ENCODE assay signal across 1 cellular context in the genomic region with DNA sequence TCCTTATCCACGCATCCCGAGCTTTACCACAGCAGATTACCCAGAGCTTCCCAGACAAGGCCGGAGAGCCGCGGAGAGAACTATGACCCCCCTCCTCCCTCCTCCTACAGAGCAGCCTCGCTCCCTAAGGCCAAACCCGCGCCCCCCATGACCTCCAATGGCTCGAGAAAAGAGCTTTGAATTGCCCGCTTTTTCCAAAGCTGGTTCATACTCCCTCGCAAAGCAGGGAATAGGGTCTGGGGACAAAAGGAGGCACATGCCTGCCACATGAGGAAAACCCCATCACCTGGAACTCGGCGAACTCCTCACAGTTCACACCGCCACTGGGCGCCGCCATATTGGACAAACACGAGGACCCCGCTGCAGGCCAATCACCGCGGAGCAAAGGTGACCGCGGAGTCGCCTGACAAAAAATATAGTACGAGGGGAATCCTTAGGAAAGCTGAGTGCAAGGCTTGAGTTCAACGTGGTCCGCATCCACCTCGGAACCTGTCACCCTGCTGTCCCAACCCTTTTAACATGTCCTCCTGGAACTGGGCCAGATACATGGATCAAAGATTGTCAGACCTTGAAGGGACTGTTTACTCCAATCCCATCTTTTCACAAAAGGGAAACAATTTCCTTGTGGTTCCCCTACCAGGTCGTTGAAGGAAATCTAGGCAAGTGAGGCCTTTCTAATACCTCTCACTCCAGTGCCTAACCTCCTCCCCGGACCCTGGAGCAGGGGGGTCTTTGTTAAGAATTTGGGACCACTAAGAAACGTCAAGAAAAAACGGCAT.
TF ChIP-seq lines count a peak whose summit lies in the region.

A gene (minus strand): TSS at position 344 of the 779 bp plus-strand sequence. CDS start 7 bp downstream, at position 337.

TF ChIP-seq in HepG2, 621 proteins besides CTCF, POLR2A, EP300 and RAD21 (continued from another document and continues in another):
- 0 out of 2 replicates have a peak, but pooled peaks have one; percentile 56 for TF ChIP-seq TEAD2 (CRISPR knock-in tag; IDR thresholded peaks at IDR 0.05)
- TF ChIP-seq, protein P1, sequence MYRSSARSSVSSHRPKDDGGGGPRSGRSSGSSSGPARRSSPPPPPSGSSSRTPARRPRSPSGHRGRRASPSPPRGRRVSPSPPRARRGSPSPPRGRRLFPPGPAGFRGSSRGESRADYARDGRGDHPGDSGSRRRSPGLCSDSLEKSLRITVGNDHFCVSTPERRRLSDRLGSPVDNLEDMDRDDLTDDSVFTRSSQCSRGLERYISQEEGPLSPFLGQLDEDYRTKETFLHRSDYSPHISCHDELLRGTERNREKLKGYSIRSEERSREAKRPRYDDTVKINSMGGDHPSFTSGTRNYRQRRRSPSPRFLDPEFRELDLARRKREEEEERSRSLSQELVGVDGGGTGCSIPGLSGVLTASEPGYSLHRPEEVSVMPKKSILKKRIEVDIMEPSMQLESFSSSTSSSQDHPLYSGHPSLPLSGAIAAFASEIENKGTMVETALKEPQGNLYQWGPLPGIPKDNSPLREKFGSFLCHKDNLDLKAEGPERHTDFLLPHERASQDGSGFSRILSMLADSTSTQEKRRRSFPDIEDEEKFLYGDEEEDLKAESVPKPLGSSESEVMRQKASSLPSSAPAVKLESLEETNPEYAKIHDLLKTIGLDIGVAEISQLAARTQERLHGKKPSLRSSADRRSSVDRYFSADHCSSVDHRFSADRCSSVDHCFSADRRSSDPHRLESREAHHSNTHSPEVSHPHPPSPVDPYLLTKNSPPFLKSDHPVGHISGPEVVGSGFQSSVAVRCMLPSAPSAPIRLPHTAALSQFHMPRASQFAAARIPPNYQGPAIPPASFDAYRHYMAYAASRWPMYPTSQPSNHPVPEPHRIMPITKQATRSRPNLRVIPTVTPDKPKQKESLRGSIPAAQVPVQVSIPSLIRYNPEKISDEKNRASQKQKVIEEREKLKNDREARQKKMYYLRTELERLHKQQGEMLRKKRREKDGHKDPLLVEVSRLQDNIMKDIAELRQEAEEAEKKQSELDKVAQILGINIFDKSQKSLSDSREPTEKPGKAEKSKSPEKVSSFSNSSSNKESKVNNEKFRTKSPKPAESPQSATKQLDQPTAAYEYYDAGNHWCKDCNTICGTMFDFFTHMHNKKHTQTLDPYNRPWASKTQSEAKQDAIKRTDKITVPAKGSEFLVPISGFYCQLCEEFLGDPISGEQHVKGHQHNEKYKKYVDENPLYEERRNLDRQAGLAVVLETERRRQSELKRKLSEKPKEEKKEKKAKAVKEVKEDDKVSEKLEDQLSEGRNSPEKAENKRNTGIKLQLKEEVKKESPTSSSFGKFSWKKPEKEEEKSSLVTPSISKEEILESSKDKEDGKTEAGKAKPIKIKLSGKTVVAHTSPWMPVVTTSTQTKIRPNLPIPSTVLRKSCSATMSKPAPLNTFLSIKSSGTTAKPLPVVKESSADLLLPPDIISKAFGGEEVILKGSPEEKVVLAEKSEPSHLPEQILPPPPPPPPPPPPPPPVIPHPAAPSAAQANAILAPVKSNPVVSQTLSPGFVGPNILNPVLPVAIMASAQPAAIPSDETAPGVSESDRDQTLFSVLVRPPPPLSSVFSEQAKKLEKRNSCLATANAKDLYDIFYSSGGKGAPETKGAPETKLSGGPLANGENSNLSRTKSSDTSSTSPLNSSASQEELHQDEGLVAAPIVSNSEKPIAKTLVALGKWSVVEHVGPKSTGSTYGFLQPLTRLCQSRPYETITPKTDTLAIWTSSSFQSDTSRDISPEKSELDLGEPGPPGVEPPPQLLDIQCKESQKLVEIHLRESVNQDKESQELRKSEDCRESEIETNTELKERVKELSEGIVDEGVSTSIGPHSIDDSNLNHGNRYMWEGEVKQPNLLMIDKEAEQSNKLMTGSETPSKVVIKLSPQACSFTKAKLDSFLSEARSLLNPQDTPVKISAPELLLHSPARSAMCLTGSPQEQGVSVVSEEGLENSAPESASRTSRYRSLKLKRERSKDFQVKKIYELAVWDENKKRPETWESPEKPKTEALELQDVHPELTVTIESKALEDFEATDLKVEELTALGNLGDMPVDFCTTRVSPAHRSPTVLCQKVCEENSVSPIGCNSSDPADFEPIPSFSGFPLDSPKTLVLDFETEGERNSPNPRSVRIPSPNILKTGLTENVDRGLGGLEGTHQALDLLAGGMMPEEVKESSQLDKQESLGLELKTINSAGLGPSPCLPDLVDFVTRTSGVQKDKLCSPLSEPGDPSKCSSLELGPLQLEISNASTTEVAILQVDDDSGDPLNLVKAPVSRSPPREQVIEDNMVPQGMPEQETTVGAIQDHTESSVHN (CRISPR knock-in tag; IDR thresholded peaks at IDR 0.05): no peak; the same call in 1 of the 2 replicates
- TF ChIP-seq, protein P2, sequence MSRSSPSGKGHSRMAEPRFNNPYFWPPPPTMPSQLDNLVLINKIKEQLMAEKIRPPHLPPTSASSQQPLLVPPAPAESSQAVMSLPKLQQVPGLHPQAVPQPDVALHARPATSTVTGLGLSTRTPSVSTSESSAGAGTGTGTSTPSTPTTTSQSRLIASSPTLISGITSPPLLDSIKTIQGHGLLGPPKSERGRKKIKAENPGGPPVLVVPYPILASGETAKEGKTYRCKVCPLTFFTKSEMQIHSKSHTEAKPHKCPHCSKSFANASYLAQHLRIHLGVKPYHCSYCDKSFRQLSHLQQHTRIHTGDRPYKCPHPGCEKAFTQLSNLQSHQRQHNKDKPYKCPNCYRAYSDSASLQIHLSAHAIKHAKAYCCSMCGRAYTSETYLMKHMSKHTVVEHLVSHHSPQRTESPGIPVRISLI (CRISPR knock-in tag; IDR thresholded peaks at IDR 0.05; ENCODE audit: borderline replicate concordance): peak; percentile 55; the same call in 1 of the 2 replicates
- TF ChIP-seq, protein P3, sequence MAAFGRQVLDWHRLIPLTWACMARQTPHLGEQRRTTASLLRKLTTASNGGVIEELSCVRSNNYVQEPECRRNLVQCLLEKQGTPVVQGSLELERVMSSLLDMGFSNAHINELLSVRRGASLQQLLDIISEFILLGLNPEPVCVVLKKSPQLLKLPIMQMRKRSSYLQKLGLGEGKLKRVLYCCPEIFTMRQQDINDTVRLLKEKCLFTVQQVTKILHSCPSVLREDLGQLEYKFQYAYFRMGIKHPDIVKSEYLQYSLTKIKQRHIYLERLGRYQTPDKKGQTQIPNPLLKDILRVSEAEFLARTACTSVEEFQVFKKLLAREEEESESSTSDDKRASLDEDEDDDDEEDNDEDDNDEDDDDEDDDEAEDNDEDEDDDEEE (CRISPR knock-in tag; IDR thresholded peaks at IDR 0.05): peak; percentile 81; the same call in 1 of the 2 replicates
- peak; percentile 92 for TF ChIP-seq TARDBP (CRISPR knock-in tag; IDR thresholded peaks at IDR 0.05)
- no peak; the same call in 1 of the 2 replicates for TF ChIP-seq FOXJ3 (CRISPR knock-in tag; IDR thresholded peaks at IDR 0.05; ENCODE audit: borderline replicate concordance)
- TF ChIP-seq, protein P4, sequence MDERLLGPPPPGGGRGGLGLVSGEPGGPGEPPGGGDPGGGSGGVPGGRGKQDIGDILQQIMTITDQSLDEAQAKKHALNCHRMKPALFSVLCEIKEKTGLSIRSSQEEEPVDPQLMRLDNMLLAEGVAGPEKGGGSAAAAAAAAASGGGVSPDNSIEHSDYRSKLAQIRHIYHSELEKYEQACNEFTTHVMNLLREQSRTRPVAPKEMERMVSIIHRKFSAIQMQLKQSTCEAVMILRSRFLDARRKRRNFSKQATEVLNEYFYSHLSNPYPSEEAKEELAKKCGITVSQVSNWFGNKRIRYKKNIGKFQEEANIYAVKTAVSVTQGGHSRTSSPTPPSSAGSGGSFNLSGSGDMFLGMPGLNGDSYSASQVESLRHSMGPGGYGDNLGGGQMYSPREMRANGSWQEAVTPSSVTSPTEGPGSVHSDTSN (CRISPR knock-in tag; IDR thresholded peaks at IDR 0.05): no peak
- peak; percentile 19; the same call in 1 of the 2 replicates for TF ChIP-seq SMAD3 (CRISPR knock-in tag; IDR thresholded peaks at IDR 0.05)
- TF ChIP-seq ZNF558 (CRISPR knock-in tag; IDR thresholded peaks at IDR 0.05; ENCODE audit: borderline replicate concordance): peak; percentile 72; the same call in 1 of the 2 replicates
- TF ChIP-seq, protein P5, sequence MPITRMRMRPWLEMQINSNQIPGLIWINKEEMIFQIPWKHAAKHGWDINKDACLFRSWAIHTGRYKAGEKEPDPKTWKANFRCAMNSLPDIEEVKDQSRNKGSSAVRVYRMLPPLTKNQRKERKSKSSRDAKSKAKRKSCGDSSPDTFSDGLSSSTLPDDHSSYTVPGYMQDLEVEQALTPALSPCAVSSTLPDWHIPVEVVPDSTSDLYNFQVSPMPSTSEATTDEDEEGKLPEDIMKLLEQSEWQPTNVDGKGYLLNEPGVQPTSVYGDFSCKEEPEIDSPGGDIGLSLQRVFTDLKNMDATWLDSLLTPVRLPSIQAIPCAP (CRISPR knock-in tag; IDR thresholded peaks at IDR 0.05; ENCODE audit: low read depth): no peak; the same call in 1 of the 2 replicates
- TF ChIP-seq ZNF441 (CRISPR knock-in tag; IDR thresholded peaks at IDR 0.05; ENCODE audit: borderline replicate concordance): peak; percentile 75; the same call in 1 of the 2 replicates
- TF ChIP-seq ZNF891 (CRISPR knock-in tag; IDR thresholded peaks at IDR 0.05): peak; percentile 87; the same call in 1 of the 2 replicates
- TF ChIP-seq ZNF44 (CRISPR knock-in tag; IDR thresholded peaks at IDR 0.05): no peak
- TF ChIP-seq, protein P6, sequence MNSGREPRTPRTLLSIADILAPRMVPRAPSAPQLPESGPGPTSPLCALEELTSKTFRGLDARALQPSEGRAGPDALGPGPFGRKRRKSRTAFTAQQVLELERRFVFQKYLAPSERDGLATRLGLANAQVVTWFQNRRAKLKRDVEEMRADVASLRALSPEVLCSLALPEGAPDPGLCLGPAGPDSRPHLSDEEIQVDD (CRISPR knock-in tag; IDR thresholded peaks at IDR 0.05; ENCODE audit: borderline replicate concordance): peak; percentile 65; the same call in 1 of the 2 replicates
- no peak for TF ChIP-seq TCF12 (IDR thresholded peaks at IDR 0.05)
- TF ChIP-seq TCF12 (CRISPR knock-in tag; IDR thresholded peaks at IDR 0.05): 0 out of 2 replicates have a peak, but pooled peaks have one; percentile 42
- TF ChIP-seq ZSCAN21 (CRISPR knock-in tag; IDR thresholded peaks at IDR 0.05; ENCODE audit: borderline replicate concordance): peak; percentile 69; the same call in 1 of the 2 replicates
- TF ChIP-seq, protein P7, sequence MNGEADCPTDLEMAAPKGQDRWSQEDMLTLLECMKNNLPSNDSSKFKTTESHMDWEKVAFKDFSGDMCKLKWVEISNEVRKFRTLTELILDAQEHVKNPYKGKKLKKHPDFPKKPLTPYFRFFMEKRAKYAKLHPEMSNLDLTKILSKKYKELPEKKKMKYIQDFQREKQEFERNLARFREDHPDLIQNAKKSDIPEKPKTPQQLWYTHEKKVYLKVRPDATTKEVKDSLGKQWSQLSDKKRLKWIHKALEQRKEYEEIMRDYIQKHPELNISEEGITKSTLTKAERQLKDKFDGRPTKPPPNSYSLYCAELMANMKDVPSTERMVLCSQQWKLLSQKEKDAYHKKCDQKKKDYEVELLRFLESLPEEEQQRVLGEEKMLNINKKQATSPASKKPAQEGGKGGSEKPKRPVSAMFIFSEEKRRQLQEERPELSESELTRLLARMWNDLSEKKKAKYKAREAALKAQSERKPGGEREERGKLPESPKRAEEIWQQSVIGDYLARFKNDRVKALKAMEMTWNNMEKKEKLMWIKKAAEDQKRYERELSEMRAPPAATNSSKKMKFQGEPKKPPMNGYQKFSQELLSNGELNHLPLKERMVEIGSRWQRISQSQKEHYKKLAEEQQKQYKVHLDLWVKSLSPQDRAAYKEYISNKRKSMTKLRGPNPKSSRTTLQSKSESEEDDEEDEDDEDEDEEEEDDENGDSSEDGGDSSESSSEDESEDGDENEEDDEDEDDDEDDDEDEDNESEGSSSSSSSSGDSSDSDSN (CRISPR knock-in tag; IDR thresholded peaks at IDR 0.05): peak; percentile 68
- TF ChIP-seq, protein P8, sequence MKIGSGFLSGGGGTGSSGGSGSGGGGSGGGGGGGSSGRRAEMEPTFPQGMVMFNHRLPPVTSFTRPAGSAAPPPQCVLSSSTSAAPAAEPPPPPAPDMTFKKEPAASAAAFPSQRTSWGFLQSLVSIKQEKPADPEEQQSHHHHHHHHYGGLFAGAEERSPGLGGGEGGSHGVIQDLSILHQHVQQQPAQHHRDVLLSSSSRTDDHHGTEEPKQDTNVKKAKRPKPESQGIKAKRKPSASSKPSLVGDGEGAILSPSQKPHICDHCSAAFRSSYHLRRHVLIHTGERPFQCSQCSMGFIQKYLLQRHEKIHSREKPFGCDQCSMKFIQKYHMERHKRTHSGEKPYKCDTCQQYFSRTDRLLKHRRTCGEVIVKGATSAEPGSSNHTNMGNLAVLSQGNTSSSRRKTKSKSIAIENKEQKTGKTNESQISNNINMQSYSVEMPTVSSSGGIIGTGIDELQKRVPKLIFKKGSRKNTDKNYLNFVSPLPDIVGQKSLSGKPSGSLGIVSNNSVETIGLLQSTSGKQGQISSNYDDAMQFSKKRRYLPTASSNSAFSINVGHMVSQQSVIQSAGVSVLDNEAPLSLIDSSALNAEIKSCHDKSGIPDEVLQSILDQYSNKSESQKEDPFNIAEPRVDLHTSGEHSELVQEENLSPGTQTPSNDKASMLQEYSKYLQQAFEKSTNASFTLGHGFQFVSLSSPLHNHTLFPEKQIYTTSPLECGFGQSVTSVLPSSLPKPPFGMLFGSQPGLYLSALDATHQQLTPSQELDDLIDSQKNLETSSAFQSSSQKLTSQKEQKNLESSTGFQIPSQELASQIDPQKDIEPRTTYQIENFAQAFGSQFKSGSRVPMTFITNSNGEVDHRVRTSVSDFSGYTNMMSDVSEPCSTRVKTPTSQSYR (CRISPR knock-in tag; IDR thresholded peaks at IDR 0.05; ENCODE audit: borderline replicate concordance): no peak
- peak; percentile 73; the same call in 1 of the 2 replicates for TF ChIP-seq ZZZ3 (CRISPR knock-in tag; IDR thresholded peaks at IDR 0.05; ENCODE audit: borderline replicate concordance)
- TF ChIP-seq MXI1 (IDR thresholded peaks at IDR 0.05; ENCODE audit: borderline replicate concordance, low read depth, low read length): peak; percentile 91; the same call in 1 of the 3 replicates
- no peak; the same call in 1 of the 2 replicates for TF ChIP-seq ZNF230 (CRISPR knock-in tag; IDR thresholded peaks at IDR 0.05)
- TF ChIP-seq ZNF775 (CRISPR knock-in tag; IDR thresholded peaks at IDR 0.05; ENCODE audit: borderline replicate concordance): 0 out of 2 replicates have a peak, but pooled peaks have one; percentile 71
- peak; percentile 70; the same call in 1 of the 2 replicates for TF ChIP-seq SNAPC2 (CRISPR knock-in tag; IDR thresholded peaks at IDR 0.05)
- TF ChIP-seq ZNF234 (CRISPR knock-in tag; conservative IDR thresholded peaks at IDR 0.05): no peak
- peak; percentile 26; the same call in 1 of the 2 replicates for TF ChIP-seq PRMT3 (CRISPR knock-in tag; IDR thresholded peaks at IDR 0.05; ENCODE audit: borderline replicate concordance, low read depth)
- TF ChIP-seq RFXAP (CRISPR knock-in tag; IDR thresholded peaks at IDR 0.05; ENCODE audit: borderline replicate concordance): peak; percentile 73
- TF ChIP-seq, protein P9, sequence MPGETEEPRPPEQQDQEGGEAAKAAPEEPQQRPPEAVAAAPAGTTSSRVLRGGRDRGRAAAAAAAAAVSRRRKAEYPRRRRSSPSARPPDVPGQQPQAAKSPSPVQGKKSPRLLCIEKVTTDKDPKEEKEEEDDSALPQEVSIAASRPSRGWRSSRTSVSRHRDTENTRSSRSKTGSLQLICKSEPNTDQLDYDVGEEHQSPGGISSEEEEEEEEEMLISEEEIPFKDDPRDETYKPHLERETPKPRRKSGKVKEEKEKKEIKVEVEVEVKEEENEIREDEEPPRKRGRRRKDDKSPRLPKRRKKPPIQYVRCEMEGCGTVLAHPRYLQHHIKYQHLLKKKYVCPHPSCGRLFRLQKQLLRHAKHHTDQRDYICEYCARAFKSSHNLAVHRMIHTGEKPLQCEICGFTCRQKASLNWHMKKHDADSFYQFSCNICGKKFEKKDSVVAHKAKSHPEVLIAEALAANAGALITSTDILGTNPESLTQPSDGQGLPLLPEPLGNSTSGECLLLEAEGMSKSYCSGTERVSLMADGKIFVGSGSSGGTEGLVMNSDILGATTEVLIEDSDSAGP (CRISPR knock-in tag; IDR thresholded peaks at IDR 0.05; ENCODE audit: borderline replicate concordance): peak; percentile 33; the same call in 1 of the 2 replicates
